In genomic region chr1:16134906-16135305, GRCh38 we compare ENCODE assay signal across 17 cellular contexts. TPM values are rescaled to one million over a fixed set of nuclear protein-coding genes. Genes with fewer than 3 reads are reported as not detected.
DNase-seq lines count a peak whose midpoint lies in the region; ATAC-seq, FAIRE-seq and TF ChIP-seq lines count a peak whose summit lies in the region.
"Had no signal": no experiment of that assay in that cellular context is flagged by ENCODE, and none has a peak within 500 bp of the region (broad histone marks: within the 10 kb centered on the region; RNA-seq: fewer than 3 reads in every experiment).

No MANE protein-coding gene starts in this region.

- H3K4me1 ChIP-seq in HepG2 (ENCODE audit: insufficient read depth, low read length) = peaks cover 3% of the 10 kb centered on the region; the same call in 1 of the 2 replicates
- H3K4me1 ChIP-seq in right lobe of liver = no peaks in the 10 kb centered on the region
- peaks cover 15 to 16% of the 10 kb centered on the region in 2 experiments for H3K4me1 ChIP-seq in HCT116 (ENCODE audit: control insufficient read depth in 1 of 2, insufficient read depth in 2 of 2, low read length in 2 of 2)
- H3K4me1 ChIP-seq in upper lobe of right lung = peaks cover 15% of the 10 kb centered on the region

- CTCF ChIA-PET in HepG2 (lab: Yijun Ruan, JAX; ENCODE audit: low intra/inter-chr PET ratio, low total read pairs) (no interaction called here), HCT116 (lab: Charles Lee) (interaction anchor here (1.3 kb wide), 1 partner anchor 52 kb away, joined by 3 read pairs; no protein-coding TSS in a partner anchor), RWPE1 (lab: Yijun Ruan, JAX) (no interaction called here)

- 95% methylated on average over 16 of the region's 16 CpGs for WGBS in HepG2 (ENCODE audit: low lambda C conversion rate)
- WGBS in right lobe of liver (ENCODE audit: insufficient coverage, low coverage, low lambda C conversion rate, missing lambda C conversion rate) = 89% methylated on average over 3 of the region's 16 CpGs

- ATAC-seq in HepG2 (no peak), right lobe of liver (no peak), HCT116 (no peak), upper lobe of right lung (no peak)

- TF ChIP-seq POLR2A in HepG2 (IDR thresholded peaks at IDR 0.05; ENCODE audit: insufficient read depth in 1 of 2, low read depth in 2 of 2, low read length in 2 of 2) (no peak), right lobe of liver (IDR thresholded peaks at IDR 0.05) (no peak), HCT116 (IDR thresholded peaks at IDR 0.05; ENCODE audit: borderline replicate concordance, extremely low read depth, insufficient read depth, insufficient read length) (no peak)

- no peak overlapping the region for H3K4me3 ChIP-seq in HepG2 (replicated peaks in 1 of 3; ENCODE audit: insufficient read depth in 1 of 3, low read depth in 2 of 3, low read length in 3 of 3)
- no peak overlapping the region for H3K4me3 ChIP-seq in right lobe of liver
- no peak overlapping the region for H3K4me3 ChIP-seq in HCT116 (replicated peaks in 1 of 2; ENCODE audit: low read depth in 1 of 2, low read length in 2 of 2)
- no peak overlapping the region for H3K4me3 ChIP-seq in upper lobe of right lung

- peaks cover 0 to 2% (median 1%) of the 10 kb centered on the region in 3 donors for H3K27me3 Mint-ChIP-seq in immature natural killer cell (ENCODE audit: low read depth in 3 of 3)
- H3K27me3 Mint-ChIP-seq: CD4-positive, alpha-beta memory T cell had no signal

- H3K27ac Mint-ChIP-seq in immature natural killer cell = no peak overlapping the region
- H3K27ac Mint-ChIP-seq: CD4-positive, alpha-beta memory T cell had no signal

- H3K79me2 ChIP-seq in HepG2 (ENCODE audit: insufficient read depth, low read length) = peaks cover 18% of the 10 kb centered on the region
- peaks cover 91% of the 10 kb centered on the region for H3K79me2 ChIP-seq in HCT116 (ENCODE audit: insufficient read depth, low read length)

- H3K27ac ChIP-seq in HepG2 (ENCODE audit: extremely low read length, insufficient read depth, low read length) (no peak overlapping the region), right lobe of liver (no peak overlapping the region), HCT116 (ENCODE audit: low read depth, low read length) (no peak overlapping the region), RWPE1 (peak overlapping the region; percentile 99), epithelial cell of prostate (peak overlapping the region; percentile 8), upper lobe of right lung (no peak overlapping the region)

- POLR2A ChIA-PET in HepG2 (lab: Yijun Ruan, JAX) (no interaction called here), HCT116 (lab: Charles Lee) (no interaction called here), RWPE1 (lab: Yijun Ruan, JAX; ENCODE audit: low non-redundant PET) (no interaction called here)

- intact Hi-C loops in HepG2 (cut with micrococcal nuclease; ENCODE audit: unreplicated experiment) (no loop called here), right lobe of liver (cut with DNase I) (no loop called here), HCT116 (cut with micrococcal nuclease) (no loop called here), upper lobe of right lung (cut with DNase I) (no loop called here)

- H3K27me3 ChIP-seq in HepG2 (ENCODE audit: control insufficient read depth in 1 of 2, insufficient read depth in 2 of 2, low read length in 2 of 2) (no peaks in the 10 kb centered on the region; a peak in 1 of 5 replicates), right lobe of liver (no peaks in the 10 kb centered on the region), HCT116 (ENCODE audit: insufficient read depth, low read length) (no peaks in the 10 kb centered on the region), upper lobe of right lung (no peaks in the 10 kb centered on the region)

- RAD21 ChIA-PET in HCT116 (lab: Charles Lee; ENCODE audit: low non-redundant PET in 1 of 2, low total read pairs in 2 of 2, uncharacterized antibody in 2 of 2, unreplicated experiment in 2 of 2) = no interaction called here

- H3K9me2 ChIP-seq in HCT116 (ENCODE audit: insufficient read depth) = no peaks in the 10 kb centered on the region

- no peaks in the 10 kb centered on the region for H3K4me1 Mint-ChIP-seq in immature natural killer cell

- H2AFZ ChIP-seq in HepG2 (ENCODE audit: low read length) = no peak overlapping the region
- H2AFZ ChIP-seq in HCT116 (ENCODE audit: low read depth, low read length, poor library complexity, severe bottlenecking) = no peak overlapping the region

- BruUV-seq in HepG2 (replicated peaks; lab: Mats Ljungman, UMichigan) = TSS peak; percentile 23
- no TSS peak for BruUV-seq in HCT116 (replicated peaks; lab: Mats Ljungman, UMichigan)

- FAIRE-seq in HepG2 (lab: Jason Lieb, UNC) = no peak
- FAIRE-seq: G401.6, GM12892, H1 had no signal

- H3K9me3 ChIP-seq in HepG2 (ENCODE audit: low read length) = no peaks in the 10 kb centered on the region
- no peaks in the 10 kb centered on the region for H3K9me3 ChIP-seq in right lobe of liver
- no peaks in the 10 kb centered on the region for H3K9me3 ChIP-seq in HCT116 (ENCODE audit: control insufficient read depth in 1 of 2, insufficient read depth in 1 of 2, low read depth in 1 of 2, low read length in 2 of 2)
- H3K9me3 ChIP-seq in upper lobe of right lung = no peaks in the 10 kb centered on the region

- H3K36me3 Mint-ChIP-seq in immature natural killer cell = no peaks in the 10 kb centered on the region
- H3K36me3 Mint-ChIP-seq: CD4-positive, alpha-beta memory T cell had no signal

- in situ Hi-C loops in HepG2 (cut with HindIII; ENCODE audit: extremely low pct_ligation_motif_present, low pct_unique_long_range_greater_than_20kb) = no loop called here

- H3K9me3 Mint-ChIP-seq in immature natural killer cell = no peaks in the 10 kb centered on the region
- H3K9me3 Mint-ChIP-seq: CD4-positive, alpha-beta memory T cell had no signal

- no peak for TF ChIP-seq CTCF in HepG2 (CRISPR knock-in tag; IDR thresholded peaks at IDR 0.05)
- no peak for TF ChIP-seq CTCF in right lobe of liver (IDR thresholded peaks at IDR 0.05)
- TF ChIP-seq CTCF in HCT116 (IDR thresholded peaks at IDR 0.05 in 2 of 3, conservative IDR thresholded peaks at IDR 0.05 in 1 of 3; ENCODE audit: borderline replicate concordance in 1 of 3, insufficient read depth in 1 of 3, low read depth in 2 of 3, low read length in 2 of 3) = no peak
- TF ChIP-seq CTCF in RWPE1 (conservative IDR thresholded peaks at IDR 0.05; ENCODE audit: low read depth) = no peak
- TF ChIP-seq CTCF in upper lobe of right lung (IDR thresholded peaks at IDR 0.05) = no peak

- H3K36me3 ChIP-seq in HepG2 (replicated peaks in 1 of 2; ENCODE audit: control insufficient read depth in 1 of 2, insufficient read depth in 2 of 2, low read length in 2 of 2) (peaks cover 74 to 86% of the 10 kb centered on the region in 2 experiments), right lobe of liver (peaks cover 4 to 58% (median 32%) of the 10 kb centered on the region in 4 donors), HCT116 (ENCODE audit: control insufficient read depth in 1 of 2, insufficient read depth in 2 of 2, low read length in 2 of 2) (peaks cover 66 to 86% of the 10 kb centered on the region in 2 experiments), upper lobe of right lung (peaks cover 65% of the 10 kb centered on the region)

- H4K20me1 ChIP-seq in HepG2 (ENCODE audit: insufficient read depth, low read length) (peaks cover 39% of the 10 kb centered on the region), HCT116 (ENCODE audit: insufficient read depth) (peaks cover 26% of the 10 kb centered on the region; the same call in 1 of the 2 replicates)

- H3K9ac ChIP-seq in HepG2 (ENCODE audit: insufficient read depth, low read depth, low read length) (no peak overlapping the region), HCT116 (ENCODE audit: low read length) (no peak overlapping the region)

- TF ChIP-seq EP300 in HepG2 (IDR thresholded peaks at IDR 0.05; ENCODE audit: low read depth in 2 of 2, low read length in 2 of 2) (no peak), HepG2 (CRISPR knock-in tag; IDR thresholded peaks at IDR 0.05; ENCODE audit: borderline replicate concordance) (no peak)

- no peak overlapping the region for H3K4me3 Mint-ChIP-seq in immature natural killer cell
- H3K4me3 Mint-ChIP-seq: CD4-positive, alpha-beta memory T cell had no signal

- no peak for DNase-seq in HepG2 (ENCODE audit: low spot score)
- no peak for DNase-seq in right lobe of liver
- no peak for DNase-seq in HCT116 (ENCODE audit: low read depth, low spot score)
- no peak for DNase-seq in RWPE1 (ENCODE audit: low spot score)
- DNase-seq in epithelial cell of prostate (ENCODE audit: low read depth, low spot score) = no peak
- no peak for DNase-seq in upper lobe of right lung
- DNase-seq in inferior parietal cortex (ENCODE audit: extremely low spot score) = no peak
- no peak for DNase-seq in immature natural killer cell
- DNase-seq: C1 segment of cervical spinal cord, COR-L47, DMS153, DND-41, HCEC 1CT had no signal

- no peak for TF ChIP-seq RAD21 in HepG2 (CRISPR knock-in tag; IDR thresholded peaks at IDR 0.05)
- no peak for TF ChIP-seq RAD21 in HCT116 (IDR thresholded peaks at IDR 0.05; ENCODE audit: low read depth)

- no peak overlapping the region for H3K4me2 ChIP-seq in HepG2 (ENCODE audit: low read depth, low read length)
- H3K4me2 ChIP-seq in HCT116 (ENCODE audit: low read length) = no peak overlapping the region

RNA-seq across cellular contexts. Expression of gene EPHA2, which starts 21.0 kb away (rescaled TPM):
- total RNA-seq in HepG2 (2016; rRNA removed; fragmentation: Illumina TruSeq; extraction: Trizol) = 15.5 and 33.6 TPM in 2 replicates
- 6.7 and 7.8 TPM in 2 replicates for total RNA-seq in HepG2 (2016; cell fraction: cytosol; rRNA removed; fragmentation: Illumina TruSeq; extraction: Trizol; ENCODE audit: low read depth)
- total RNA-seq in HepG2 (2016; cell fraction: insoluble cytoplasmic fraction; rRNA removed; fragmentation: Illumina TruSeq; extraction: Trizol) = 10.8 and 35.8 TPM in 2 replicates
- 14.9 and 16.9 TPM in 2 replicates for total RNA-seq in HepG2 (2016; cell fraction: membrane; rRNA removed; fragmentation: Illumina TruSeq; extraction: Trizol)
- total RNA-seq in HepG2 (2016; cell fraction: nucleus; rRNA removed; fragmentation: Illumina TruSeq; extraction: Trizol) = 41.9 and 47.9 TPM in 2 replicates
- 53.6 and 62.5 TPM in 2 replicates for polyA plus RNA-seq in HepG2 (2011; rRNA removed)
- polyA plus RNA-seq in HepG2 (2011; cell fraction: cytosol; rRNA removed) = 39.1 and 62.9 TPM in 2 replicates
- polyA plus RNA-seq in HepG2 (2011; cell fraction: nucleus; rRNA removed) = 163 and 212 TPM in 2 replicates
- 25.4 and 56.3 TPM in 2 replicates for polyA plus RNA-seq in HepG2 (2012)
- polyA plus RNA-seq in HepG2 (2016; cell fraction: cytosol; fragmentation: Illumina TruSeq; extraction: Trizol; ENCODE audit: low read depth) = 2.1 and 2.2 TPM in 2 replicates
- polyA plus RNA-seq in HepG2 (2016; cell fraction: insoluble cytoplasmic fraction; fragmentation: Illumina TruSeq; extraction: Trizol; ENCODE audit: low read depth) = 11.5 and 14.9 TPM in 2 replicates
- 5.7 and 6.8 TPM in 2 replicates for polyA plus RNA-seq in HepG2 (2016; cell fraction: membrane; fragmentation: Illumina TruSeq; extraction: Trizol; ENCODE audit: low read depth)
- polyA plus RNA-seq in HepG2 (2016; cell fraction: nucleus; fragmentation: Illumina TruSeq; extraction: Trizol; ENCODE audit: insufficient read depth, low read depth) = 84.4 and 87.2 TPM in 2 replicates
- polyA minus RNA-seq in HepG2 (2011; rRNA and poly(A)+ RNA removed; ENCODE audit: low replicate concordance) = 69.9 and 218 TPM in 2 replicates
- 72.7 and 86.9 TPM in 2 replicates for polyA minus RNA-seq in HepG2 (2011; cell fraction: cytosol; rRNA and poly(A)+ RNA removed)
- 65.6 and 79.3 TPM in 2 replicates for polyA minus RNA-seq in HepG2 (2011; cell fraction: nucleus; rRNA and poly(A)+ RNA removed)
- total RNA-seq in right lobe of liver = 10 to 100 TPM in 4 of 6 experiments, 1 to 10 TPM in 2; 6.0 to 14.7 (median 10.8) TPM
- 164 TPM for total RNA-seq in HCT116 (2021; ENCODE audit: unreplicated experiment)
- polyA plus RNA-seq in HCT116 (2012) = 167 and 209 TPM in 2 replicates
- total RNA-seq in upper lobe of right lung = 44.8 TPM
- not detected for polyA plus RNA-seq in immature natural killer cell
- total RNA-seq: CD4-positive, alpha-beta memory T cell had no signal
- polyA plus RNA-seq: CD4-positive, alpha-beta memory T cell had no signal

Comparison
In these comparisons a context has a peak if more than half of its experiments do, and no peak if none do; other contexts are left out.
1. H3K27ac ChIP-seq: peak in RWPE1 (single experiment) and epithelial cell of prostate (single experiment); none in HepG2 (single experiment), right lobe of liver (0 of 3), HCT116 (single experiment) and upper lobe of right lung (single experiment).
2. Of the 20 proteins assayed by ChIP-seq in both HepG2 and HCT116: peak only in HepG2: none; only in HCT116: POLR2AphosphoS5; in both: none; in neither: 19.